26 cellular contexts compared by ENCODE assay signal in genomic region chr4:11160288-11160687, GRCh38.
"Had no signal": no experiment of that assay in that cellular context is flagged by ENCODE, and none has a peak within 500 bp of the region (broad histone marks: within the 10 kb centered on the region; RNA-seq: fewer than 3 reads in every experiment).

No MANE protein-coding gene starts in this region.

- H3K4me3 Mint-ChIP-seq: immature natural killer cell; naive thymus-derived CD8-positive, alpha-beta T cell; nephron; neural crest cell; stimulated activated memory B cell treated with anti-CD40 and anti-IgM and Interleukin-4, amounts not matched to agents 10 μg/mL and 1 μg/mL and 100 μg/mL, for 72 hours; stimulated activated naive CD8-positive, alpha-beta T cell treated with anti-CD3 and anti-CD28 coated beads, Interleukin-15, amount 100 ng/mL, for 72 hours; type B pancreatic cell had no signal

- H3K27me3 Mint-ChIP-seq: stimulated activated memory B cell treated with anti-CD40 and anti-IgM and Interleukin-4, amounts not matched to agents 10 μg/mL and 1 μg/mL and 100 μg/mL, for 72 hours; type B pancreatic cell had no signal

- H3K36me3 Mint-ChIP-seq: immature natural killer cell; naive thymus-derived CD8-positive, alpha-beta T cell; stimulated activated memory B cell treated with anti-CD40 and anti-IgM and Interleukin-4, amounts not matched to agents 10 μg/mL and 1 μg/mL and 100 μg/mL, for 72 hours; type B pancreatic cell had no signal

- H3K4me3 ChIP-seq: left lung, lower lobe of right lung, right atrium auricular region, right lobe of liver, smooth muscle cell, tibial nerve, uterus had no signal

- H3K27ac Mint-ChIP-seq: immature natural killer cell; naive thymus-derived CD8-positive, alpha-beta T cell; nephron; stimulated activated memory B cell treated with anti-CD40 and anti-IgM and Interleukin-4, amounts not matched to agents 10 μg/mL and 1 μg/mL and 100 μg/mL, for 72 hours; stimulated activated naive CD8-positive, alpha-beta T cell treated with anti-CD3 and anti-CD28 coated beads, Interleukin-15, amount 100 ng/mL, for 72 hours; type B pancreatic cell had no signal

- DNase-seq: hypothalamus; immature natural killer cell; kidney; left colon; left lung; lower lobe of right lung; mammary epithelial cell; mesenchymal stem cell; naive thymus-derived CD8-positive, alpha-beta T cell; nucleus accumbens; right lobe of liver; stimulated activated CD4-positive, alpha-beta T cell treated with anti-CD3 and anti-CD28 coated beads, Interleukin-1b, Interleukin-23, amount 100 ng/mL, for 48 hours; stimulated activated CD4-positive, alpha-beta T cell treated with anti-CD3 and anti-CD28 coated beads, Interleukin-2, amount 100 ng/mL, for 48 hours; stimulated activated CD4-positive, alpha-beta T cell treated with anti-CD3 and anti-CD28 coated beads, Interleukin-4, amount 100 ng/mL, for 4 hours; stimulated activated CD8-positive, alpha-beta memory T cell treated with anti-CD3 and anti-CD28 coated beads, Interleukin-4, amount 100 ng/mL, for 48 hours; stimulated activated naive CD4-positive, alpha-beta T cell treated with Interleukin-2 at 50 U/mL for 16 hours; stimulated activated naive CD8-positive, alpha-beta T cell treated with anti-CD3 and anti-CD28 coated beads, Interleukin-15, amount 100 ng/mL, for 72 hours; substantia nigra; uterus had no signal

- H3K4me1 Mint-ChIP-seq: immature natural killer cell; stimulated activated memory B cell treated with anti-CD40 and anti-IgM and Interleukin-4, amounts not matched to agents 10 μg/mL and 1 μg/mL and 100 μg/mL, for 72 hours; stimulated activated naive CD8-positive, alpha-beta T cell treated with anti-CD3 and anti-CD28 coated beads, Interleukin-15, amount 100 ng/mL, for 72 hours had no signal
